ENCODE assay signal across 9 cellular contexts in genomic region chr6:39426057-39426592, GRCh38.
DNase-seq lines count a peak whose midpoint lies in the region; ATAC-seq and TF ChIP-seq lines count a peak whose summit lies in the region.
"Had no signal": no experiment of that assay in that cellular context is flagged by ENCODE, and none has a peak within 500 bp of the region (broad histone marks: within the 10 kb centered on the region; RNA-seq: fewer than 3 reads in every experiment).

No MANE protein-coding gene starts in this region.

- no peak for ATAC-seq in T-helper 17 cell
- ATAC-seq: activated CD8-positive, alpha-beta T cell treated with anti-CD3 and anti-CD28 coated beads, Interleukin-2, amount 10 ng/mL, durations not matched to agents 7 days and 5 days had no signal

- peak; percentile 80 for DNase-seq in HFF-Myc (ENCODE audit: extremely low read depth, low read depth)
- DNase-seq in SJSA1 (ENCODE audit: low read depth in 1 of 2, low spot score in 2 of 2) = peak; percentile 69 to 91
- peak; percentile 81 for DNase-seq in fibroblast of the aortic adventitia (ENCODE audit: low read depth)
- peak; percentile 57 for DNase-seq in smooth muscle cell of the brain vasculature (ENCODE audit: low read depth, low spot score)
- no peak for DNase-seq in T-helper 17 cell
- no peak for DNase-seq in type B pancreatic cell (ENCODE audit: extremely low spot score, unreplicated experiment)
- DNase-seq in islet precursor cell = no peak
- DNase-seq: activated CD8-positive, alpha-beta T cell treated with anti-CD3 and anti-CD28 coated beads, Interleukin-2, amount 10 ng/mL, durations not matched to agents 7 days and 5 days; NCI-H2171 had no signal

- no peaks in the 10 kb centered on the region for H3K36me3 ChIP-seq in SJSA1

- no peak overlapping the region for H3K27ac Mint-ChIP-seq in T-helper 17 cell
- no peak overlapping the region for H3K27ac Mint-ChIP-seq in type B pancreatic cell
- H3K27ac Mint-ChIP-seq: activated CD8-positive, alpha-beta T cell treated with anti-CD3 and anti-CD28 coated beads, Interleukin-2, amount 10 ng/mL, durations not matched to agents 7 days and 5 days had no signal

- H3K4me3 Mint-ChIP-seq in T-helper 17 cell = no peak overlapping the region
- H3K4me3 Mint-ChIP-seq in type B pancreatic cell = no peak overlapping the region
- H3K4me3 Mint-ChIP-seq: activated CD8-positive, alpha-beta T cell treated with anti-CD3 and anti-CD28 coated beads, Interleukin-2, amount 10 ng/mL, durations not matched to agents 7 days and 5 days had no signal

- H3K4me1 ChIP-seq in SJSA1 (replicated peaks) = peaks cover 25% of the 10 kb centered on the region

- H3K4me1 Mint-ChIP-seq in T-helper 17 cell (no peaks in the 10 kb centered on the region), type B pancreatic cell (ENCODE audit: unreplicated experiment) (peaks cover 17% of the 10 kb centered on the region)

- H3K4me3 ChIP-seq in HFF-Myc (replicated peaks; ENCODE audit: low read depth, low read length) = no peak overlapping the region
- H3K4me3 ChIP-seq in SJSA1 = no peak overlapping the region
- H3K4me3 ChIP-seq in fibroblast of the aortic adventitia (ENCODE audit: low read depth, low read length) = no peak overlapping the region

- H3K27me3 ChIP-seq in SJSA1 (replicated peaks) = no peaks in the 10 kb centered on the region

- TF ChIP-seq CTCF in HFF-Myc (IDR thresholded peaks at IDR 0.05; ENCODE audit: low read depth, low read length, missing control alignments) = no peak
- TF ChIP-seq CTCF in fibroblast of the aortic adventitia (IDR thresholded peaks at IDR 0.05; ENCODE audit: insufficient read depth, low read length) = no peak
- no peak for TF ChIP-seq CTCF in type B pancreatic cell (conservative IDR thresholded peaks at IDR 0.05)

- H3K9me3 Mint-ChIP-seq in type B pancreatic cell = peaks cover 5% of the 10 kb centered on the region

- peaks cover 26% of the 10 kb centered on the region for H3K27me3 Mint-ChIP-seq in T-helper 17 cell
- H3K27me3 Mint-ChIP-seq in type B pancreatic cell = no peaks in the 10 kb centered on the region

- H3K36me3 Mint-ChIP-seq in T-helper 17 cell (ENCODE audit: low read depth) (no peaks in the 10 kb centered on the region), type B pancreatic cell (no peaks in the 10 kb centered on the region)

- H3K9me3 ChIP-seq in SJSA1 (replicated peaks) (no peaks in the 10 kb centered on the region), T-helper 17 cell (ENCODE audit: control insufficient read depth, low read length, poor library complexity, severe bottlenecking) (no peaks in the 10 kb centered on the region)

- H3K27ac ChIP-seq in SJSA1 = peak overlapping the region; percentile 88

Comparison
In these comparisons a context has a peak if more than half of its experiments do, and no peak if none do; other contexts are left out.
1. DNase-seq: peak in HFF-Myc (single experiment), SJSA1 (2 of 2), fibroblast of the aortic adventitia (single experiment) and smooth muscle cell of the brain vasculature (single experiment); none in T-helper 17 cell (0 of 3), type B pancreatic cell (single experiment) and islet precursor cell (single experiment).